Comparison of ENCODE assay signal across 1 cellular context in genomic region chr1:25239681-25240541, GRCh38.
TF ChIP-seq lines count a peak whose summit lies in the region.

No MANE protein-coding gene starts in this region.

TF ChIP-seq in HepG2, 621 proteins besides CTCF, POLR2A, EP300 and RAD21 (continued from another document and continues in another):
- TF ChIP-seq, protein P1, sequence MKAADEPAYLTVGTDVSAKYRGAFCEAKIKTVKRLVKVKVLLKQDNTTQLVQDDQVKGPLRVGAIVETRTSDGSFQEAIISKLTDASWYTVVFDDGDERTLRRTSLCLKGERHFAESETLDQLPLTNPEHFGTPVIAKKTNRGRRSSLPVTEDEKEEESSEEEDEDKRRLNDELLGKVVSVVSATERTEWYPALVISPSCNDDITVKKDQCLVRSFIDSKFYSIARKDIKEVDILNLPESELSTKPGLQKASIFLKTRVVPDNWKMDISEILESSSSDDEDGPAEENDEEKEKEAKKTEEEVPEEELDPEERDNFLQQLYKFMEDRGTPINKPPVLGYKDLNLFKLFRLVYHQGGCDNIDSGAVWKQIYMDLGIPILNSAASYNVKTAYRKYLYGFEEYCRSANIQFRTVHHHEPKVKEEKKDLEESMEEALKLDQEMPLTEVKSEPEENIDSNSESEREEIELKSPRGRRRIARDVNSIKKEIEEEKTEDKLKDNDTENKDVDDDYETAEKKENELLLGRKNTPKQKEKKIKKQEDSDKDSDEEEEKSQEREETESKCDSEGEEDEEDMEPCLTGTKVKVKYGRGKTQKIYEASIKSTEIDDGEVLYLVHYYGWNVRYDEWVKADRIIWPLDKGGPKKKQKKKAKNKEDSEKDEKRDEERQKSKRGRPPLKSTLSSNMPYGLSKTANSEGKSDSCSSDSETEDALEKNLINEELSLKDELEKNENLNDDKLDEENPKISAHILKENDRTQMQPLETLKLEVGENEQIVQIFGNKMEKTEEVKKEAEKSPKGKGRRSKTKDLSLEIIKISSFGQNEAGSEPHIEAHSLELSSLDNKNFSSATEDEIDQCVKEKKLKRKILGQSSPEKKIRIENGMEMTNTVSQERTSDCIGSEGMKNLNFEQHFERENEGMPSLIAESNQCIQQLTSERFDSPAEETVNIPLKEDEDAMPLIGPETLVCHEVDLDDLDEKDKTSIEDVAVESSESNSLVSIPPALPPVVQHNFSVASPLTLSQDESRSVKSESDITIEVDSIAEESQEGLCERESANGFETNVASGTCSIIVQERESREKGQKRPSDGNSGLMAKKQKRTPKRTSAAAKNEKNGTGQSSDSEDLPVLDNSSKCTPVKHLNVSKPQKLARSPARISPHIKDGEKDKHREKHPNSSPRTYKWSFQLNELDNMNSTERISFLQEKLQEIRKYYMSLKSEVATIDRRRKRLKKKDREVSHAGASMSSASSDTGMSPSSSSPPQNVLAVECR (CRISPR knock-in tag; IDR thresholded peaks at IDR 0.05; ENCODE audit: borderline replicate concordance): peak; percentile 85
- TF ChIP-seq ZBTB38 (CRISPR knock-in tag; IDR thresholded peaks at IDR 0.05) (0 out of 2 replicates have a peak, but pooled peaks have one; percentile 22), PHF8 (CRISPR knock-in tag; IDR thresholded peaks at IDR 0.05) (peak; percentile 78), ZBTB2 (CRISPR knock-in tag; IDR thresholded peaks at IDR 0.05; ENCODE audit: low read depth) (no peak), FOXK2 (IDR thresholded peaks at IDR 0.05) (no peak), NCOA2 (CRISPR knock-in tag; IDR thresholded peaks at IDR 0.05) (peak; percentile 27), RBM39 (IDR thresholded peaks at IDR 0.05; ENCODE audit: low read depth, low read length, poor library complexity, severe bottlenecking) (no peak), ZNF557 (CRISPR knock-in tag; IDR thresholded peaks at IDR 0.05) (0 out of 2 replicates have a peak, but pooled peaks have one; percentile 52), ZNF101 (CRISPR knock-in tag; IDR thresholded peaks at IDR 0.05; ENCODE audit: borderline replicate concordance, low read depth) (0 out of 2 replicates have a peak, but pooled peaks have one; percentile 54), HIVEP1 (CRISPR knock-in tag; IDR thresholded peaks at IDR 0.05) (peak; percentile 73), YY1 (IDR thresholded peaks at IDR 0.05; ENCODE audit: insufficient read depth, insufficient replicate concordance, low read depth, low read length) (peak; percentile 38), PAWR (CRISPR knock-in tag; IDR thresholded peaks at IDR 0.05; ENCODE audit: borderline replicate concordance) (no peak), SMAD1 (CRISPR knock-in tag; IDR thresholded peaks at IDR 0.05; ENCODE audit: borderline replicate concordance, low read depth) (0 out of 2 replicates have a peak, but pooled peaks have one; percentile 57), SP4 (CRISPR knock-in tag; IDR thresholded peaks at IDR 0.05) (peak; percentile 60; the same call in 1 of the 2 replicates), CBX1 (IDR thresholded peaks at IDR 0.05; ENCODE audit: low read depth) (peak; percentile 44), ZNF281 (CRISPR knock-in tag; IDR thresholded peaks at IDR 0.05; ENCODE audit: borderline replicate concordance) (peak; percentile 11; the same call in 1 of the 2 replicates), ZFY (CRISPR knock-in tag; IDR thresholded peaks at IDR 0.05) (peak; percentile 80)
- TF ChIP-seq, protein P2, sequence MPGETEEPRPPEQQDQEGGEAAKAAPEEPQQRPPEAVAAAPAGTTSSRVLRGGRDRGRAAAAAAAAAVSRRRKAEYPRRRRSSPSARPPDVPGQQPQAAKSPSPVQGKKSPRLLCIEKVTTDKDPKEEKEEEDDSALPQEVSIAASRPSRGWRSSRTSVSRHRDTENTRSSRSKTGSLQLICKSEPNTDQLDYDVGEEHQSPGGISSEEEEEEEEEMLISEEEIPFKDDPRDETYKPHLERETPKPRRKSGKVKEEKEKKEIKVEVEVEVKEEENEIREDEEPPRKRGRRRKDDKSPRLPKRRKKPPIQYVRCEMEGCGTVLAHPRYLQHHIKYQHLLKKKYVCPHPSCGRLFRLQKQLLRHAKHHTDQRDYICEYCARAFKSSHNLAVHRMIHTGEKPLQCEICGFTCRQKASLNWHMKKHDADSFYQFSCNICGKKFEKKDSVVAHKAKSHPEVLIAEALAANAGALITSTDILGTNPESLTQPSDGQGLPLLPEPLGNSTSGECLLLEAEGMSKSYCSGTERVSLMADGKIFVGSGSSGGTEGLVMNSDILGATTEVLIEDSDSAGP (CRISPR knock-in tag; IDR thresholded peaks at IDR 0.05; ENCODE audit: borderline replicate concordance): peak; percentile 78; the same call in 1 of the 2 replicates
- TF ChIP-seq, protein P3, sequence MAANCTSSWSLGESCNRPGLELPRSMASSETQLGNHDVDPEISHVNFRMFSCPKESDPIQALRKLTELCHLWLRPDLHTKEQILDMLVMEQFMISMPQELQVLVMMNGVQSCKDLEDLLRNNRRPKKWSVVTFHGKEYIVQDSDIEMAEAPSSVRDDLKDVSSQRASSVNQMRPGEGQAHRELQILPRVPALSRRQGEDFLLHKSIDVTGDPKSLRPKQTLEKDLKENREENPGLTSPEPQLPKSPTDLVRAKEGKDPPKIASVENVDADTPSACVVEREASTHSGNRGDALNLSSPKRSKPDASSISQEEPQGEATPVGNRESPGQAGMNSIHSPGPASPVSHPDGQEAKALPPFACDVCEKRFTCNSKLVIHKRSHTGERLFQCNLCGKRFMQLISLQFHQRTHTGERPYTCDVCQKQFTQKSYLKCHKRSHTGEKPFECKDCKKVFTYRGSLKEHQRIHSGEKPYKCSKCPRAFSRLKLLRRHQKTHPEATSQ (CRISPR knock-in tag; IDR thresholded peaks at IDR 0.05; ENCODE audit: borderline replicate concordance): no peak; the same call in 1 of the 2 replicates
- TF ChIP-seq, protein P4, sequence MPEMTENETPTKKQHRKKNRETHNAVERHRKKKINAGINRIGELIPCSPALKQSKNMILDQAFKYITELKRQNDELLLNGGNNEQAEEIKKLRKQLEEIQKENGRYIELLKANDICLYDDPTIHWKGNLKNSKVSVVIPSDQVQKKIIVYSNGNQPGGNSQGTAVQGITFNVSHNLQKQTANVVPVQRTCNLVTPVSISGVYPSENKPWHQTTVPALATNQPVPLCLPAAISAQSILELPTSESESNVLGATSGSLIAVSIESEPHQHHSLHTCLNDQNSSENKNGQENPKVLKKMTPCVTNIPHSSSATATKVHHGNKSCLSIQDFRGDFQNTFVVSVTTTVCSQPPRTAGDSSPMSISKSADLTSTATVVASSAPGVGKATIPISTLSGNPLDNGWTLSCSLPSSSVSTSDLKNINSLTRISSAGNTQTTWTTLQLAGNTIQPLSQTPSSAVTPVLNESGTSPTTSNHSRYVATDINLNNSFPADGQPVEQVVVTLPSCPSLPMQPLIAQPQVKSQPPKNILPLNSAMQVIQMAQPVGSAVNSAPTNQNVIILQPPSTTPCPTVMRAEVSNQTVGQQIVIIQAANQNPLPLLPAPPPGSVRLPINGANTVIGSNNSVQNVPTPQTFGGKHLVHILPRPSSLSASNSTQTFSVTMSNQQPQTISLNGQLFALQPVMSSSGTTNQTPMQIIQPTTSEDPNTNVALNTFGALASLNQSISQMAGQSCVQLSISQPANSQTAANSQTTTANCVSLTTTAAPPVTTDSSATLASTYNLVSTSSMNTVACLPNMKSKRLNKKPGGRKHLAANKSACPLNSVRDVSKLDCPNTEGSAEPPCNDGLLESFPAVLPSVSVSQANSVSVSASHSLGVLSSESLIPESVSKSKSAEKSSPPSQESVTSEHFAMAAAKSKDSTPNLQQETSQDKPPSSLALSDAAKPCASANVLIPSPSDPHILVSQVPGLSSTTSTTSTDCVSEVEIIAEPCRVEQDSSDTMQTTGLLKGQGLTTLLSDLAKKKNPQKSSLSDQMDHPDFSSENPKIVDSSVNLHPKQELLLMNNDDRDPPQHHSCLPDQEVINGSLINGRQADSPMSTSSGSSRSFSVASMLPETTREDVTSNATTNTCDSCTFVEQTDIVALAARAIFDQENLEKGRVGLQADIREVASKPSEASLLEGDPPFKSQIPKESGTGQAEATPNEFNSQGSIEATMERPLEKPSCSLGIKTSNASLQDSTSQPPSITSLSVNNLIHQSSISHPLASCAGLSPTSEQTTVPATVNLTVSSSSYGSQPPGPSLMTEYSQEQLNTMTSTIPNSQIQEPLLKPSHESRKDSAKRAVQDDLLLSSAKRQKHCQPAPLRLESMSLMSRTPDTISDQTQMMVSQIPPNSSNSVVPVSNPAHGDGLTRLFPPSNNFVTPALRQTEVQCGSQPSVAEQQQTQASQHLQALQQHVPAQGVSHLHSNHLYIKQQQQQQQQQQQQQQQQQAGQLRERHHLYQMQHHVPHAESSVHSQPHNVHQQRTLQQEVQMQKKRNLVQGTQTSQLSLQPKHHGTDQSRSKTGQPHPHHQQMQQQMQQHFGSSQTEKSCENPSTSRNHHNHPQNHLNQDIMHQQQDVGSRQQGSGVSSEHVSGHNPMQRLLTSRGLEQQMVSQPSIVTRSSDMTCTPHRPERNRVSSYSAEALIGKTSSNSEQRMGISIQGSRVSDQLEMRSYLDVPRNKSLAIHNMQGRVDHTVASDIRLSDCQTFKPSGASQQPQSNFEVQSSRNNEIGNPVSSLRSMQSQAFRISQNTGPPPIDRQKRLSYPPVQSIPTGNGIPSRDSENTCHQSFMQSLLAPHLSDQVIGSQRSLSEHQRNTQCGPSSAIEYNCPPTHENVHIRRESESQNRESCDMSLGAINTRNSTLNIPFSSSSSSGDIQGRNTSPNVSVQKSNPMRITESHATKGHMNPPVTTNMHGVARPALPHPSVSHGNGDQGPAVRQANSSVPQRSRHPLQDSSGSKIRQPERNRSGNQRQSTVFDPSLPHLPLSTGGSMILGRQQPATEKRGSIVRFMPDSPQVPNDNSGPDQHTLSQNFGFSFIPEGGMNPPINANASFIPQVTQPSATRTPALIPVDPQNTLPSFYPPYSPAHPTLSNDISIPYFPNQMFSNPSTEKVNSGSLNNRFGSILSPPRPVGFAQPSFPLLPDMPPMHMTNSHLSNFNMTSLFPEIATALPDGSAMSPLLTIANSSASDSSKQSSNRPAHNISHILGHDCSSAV (CRISPR knock-in tag; IDR thresholded peaks at IDR 0.05; ENCODE audit: borderline replicate concordance): no peak
- TF ChIP-seq, protein P5, sequence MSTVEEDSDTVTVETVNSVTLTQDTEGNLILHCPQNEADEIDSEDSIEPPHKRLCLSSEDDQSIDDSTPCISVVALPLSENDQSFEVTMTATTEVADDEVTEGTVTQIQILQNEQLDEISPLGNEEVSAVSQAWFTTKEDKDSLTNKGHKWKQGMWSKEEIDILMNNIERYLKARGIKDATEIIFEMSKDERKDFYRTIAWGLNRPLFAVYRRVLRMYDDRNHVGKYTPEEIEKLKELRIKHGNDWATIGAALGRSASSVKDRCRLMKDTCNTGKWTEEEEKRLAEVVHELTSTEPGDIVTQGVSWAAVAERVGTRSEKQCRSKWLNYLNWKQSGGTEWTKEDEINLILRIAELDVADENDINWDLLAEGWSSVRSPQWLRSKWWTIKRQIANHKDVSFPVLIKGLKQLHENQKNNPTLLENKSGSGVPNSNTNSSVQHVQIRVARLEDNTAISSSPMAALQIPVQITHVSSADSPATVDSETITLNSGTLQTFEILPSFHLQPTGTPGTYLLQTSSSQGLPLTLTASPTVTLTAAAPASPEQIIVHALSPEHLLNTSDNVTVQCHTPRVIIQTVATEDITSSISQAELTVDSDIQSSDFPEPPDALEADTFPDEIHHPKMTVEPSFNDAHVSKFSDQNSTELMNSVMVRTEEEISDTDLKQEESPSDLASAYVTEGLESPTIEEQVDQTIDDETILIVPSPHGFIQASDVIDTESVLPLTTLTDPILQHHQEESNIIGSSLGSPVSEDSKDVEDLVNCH (CRISPR knock-in tag; IDR thresholded peaks at IDR 0.05): 0 out of 2 replicates have a peak, but pooled peaks have one; percentile 40
- TF ChIP-seq, protein P6, sequence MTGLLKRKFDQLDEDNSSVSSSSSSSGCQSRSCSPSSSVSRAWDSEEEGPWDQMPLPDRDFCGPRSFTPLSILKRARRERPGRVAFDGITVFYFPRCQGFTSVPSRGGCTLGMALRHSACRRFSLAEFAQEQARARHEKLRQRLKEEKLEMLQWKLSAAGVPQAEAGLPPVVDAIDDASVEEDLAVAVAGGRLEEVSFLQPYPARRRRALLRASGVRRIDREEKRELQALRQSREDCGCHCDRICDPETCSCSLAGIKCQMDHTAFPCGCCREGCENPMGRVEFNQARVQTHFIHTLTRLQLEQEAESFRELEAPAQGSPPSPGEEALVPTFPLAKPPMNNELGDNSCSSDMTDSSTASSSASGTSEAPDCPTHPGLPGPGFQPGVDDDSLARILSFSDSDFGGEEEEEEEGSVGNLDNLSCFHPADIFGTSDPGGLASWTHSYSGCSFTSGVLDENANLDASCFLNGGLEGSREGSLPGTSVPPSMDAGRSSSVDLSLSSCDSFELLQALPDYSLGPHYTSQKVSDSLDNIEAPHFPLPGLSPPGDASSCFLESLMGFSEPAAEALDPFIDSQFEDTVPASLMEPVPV (CRISPR knock-in tag; IDR thresholded peaks at IDR 0.05): peak; percentile 61
